1 cellular context compared by ENCODE assay signal in genomic region chr13:41058229-41059070, GRCh38.
TF ChIP-seq lines count a peak whose summit lies in the region.

No MANE protein-coding gene starts in this region.

TF ChIP-seq in liver, 16 proteins besides CTCF, POLR2A, EP300 and RAD21 (continued from another document):
- TF ChIP-seq, protein P1, sequence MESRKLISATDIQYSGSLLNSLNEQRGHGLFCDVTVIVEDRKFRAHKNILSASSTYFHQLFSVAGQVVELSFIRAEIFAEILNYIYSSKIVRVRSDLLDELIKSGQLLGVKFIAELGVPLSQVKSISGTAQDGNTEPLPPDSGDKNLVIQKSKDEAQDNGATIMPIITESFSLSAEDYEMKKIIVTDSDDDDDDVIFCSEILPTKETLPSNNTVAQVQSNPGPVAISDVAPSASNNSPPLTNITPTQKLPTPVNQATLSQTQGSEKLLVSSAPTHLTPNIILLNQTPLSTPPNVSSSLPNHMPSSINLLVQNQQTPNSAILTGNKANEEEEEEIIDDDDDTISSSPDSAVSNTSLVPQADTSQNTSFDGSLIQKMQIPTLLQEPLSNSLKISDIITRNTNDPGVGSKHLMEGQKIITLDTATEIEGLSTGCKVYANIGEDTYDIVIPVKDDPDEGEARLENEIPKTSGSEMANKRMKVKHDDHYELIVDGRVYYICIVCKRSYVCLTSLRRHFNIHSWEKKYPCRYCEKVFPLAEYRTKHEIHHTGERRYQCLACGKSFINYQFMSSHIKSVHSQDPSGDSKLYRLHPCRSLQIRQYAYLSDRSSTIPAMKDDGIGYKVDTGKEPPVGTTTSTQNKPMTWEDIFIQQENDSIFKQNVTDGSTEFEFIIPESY (IDR thresholded peaks at IDR 0.05), result no peak
- TF ChIP-seq FOXA1 (IDR thresholded peaks at IDR 0.05) (no peak), TAF1 (conservative IDR thresholded peaks at IDR 0.05) (no peak), GABPA (IDR thresholded peaks at IDR 0.05 in 1 of 2, conservative IDR thresholded peaks at IDR 0.05 in 1 of 2) (no peak), HNF4G (IDR thresholded peaks at IDR 0.05) (no peak), HNF4A (conservative IDR thresholded peaks at IDR 0.05) (no peak), SP1 (IDR thresholded peaks at IDR 0.05) (no peak)
